ENCODE assay signal across 1 cellular context in genomic region chr5:43061352-43061751, GRCh38.
TF ChIP-seq lines count a peak whose summit lies in the region.

No MANE protein-coding gene starts in this region.

TF ChIP-seq in IMR-90, 13 proteins besides CTCF, POLR2A, EP300 and RAD21:
- TF ChIP-seq CEBPB (IDR thresholded peaks at IDR 0.05; ENCODE audit: low read depth, low read length) (peak; percentile 56), SMC3 (IDR thresholded peaks at IDR 0.05; ENCODE audit: low read depth, low read length) (no peak)
